ENCODE assay signal across 3 cellular contexts in genomic region chr16:68408428-68408827, GRCh38.
TF ChIP-seq lines count a peak whose summit lies in the region.

No MANE protein-coding gene starts in this region.

TF ChIP-seq in GM23338, 12 proteins besides CTCF, POLR2A, EP300 and RAD21 (continues in another document):
- no peak for TF ChIP-seq JUNB (IDR thresholded peaks at IDR 0.05; ENCODE audit: unreplicated experiment)
- no peak for TF ChIP-seq REST (IDR thresholded peaks at IDR 0.05; ENCODE audit: unreplicated experiment)
- TF ChIP-seq NANOG (IDR thresholded peaks at IDR 0.05; ENCODE audit: borderline replicate concordance), result no peak
- no peak for TF ChIP-seq EZH2 (IDR thresholded peaks at IDR 0.05; ENCODE audit: low read depth, unreplicated experiment)
- TF ChIP-seq STAT1 (IDR thresholded peaks at IDR 0.05; ENCODE audit: unreplicated experiment), result no peak
- TF ChIP-seq CREB1 (CRISPR knock-in tag; IDR thresholded peaks at IDR 0.05; ENCODE audit: low read depth), result no peak
- TF ChIP-seq ZNF114 (CRISPR knock-in tag; IDR thresholded peaks at IDR 0.05), result no peak
- TF ChIP-seq POLR2AphosphoS5 (IDR thresholded peaks at IDR 0.05; ENCODE audit: low read depth), result no peak

TF ChIP-seq in H1, 55 proteins besides CTCF, POLR2A, EP300 and RAD21:
- TF ChIP-seq YY1 (IDR thresholded peaks at IDR 0.05; ENCODE audit: low read depth, low read length) (no peak), CBX8 (IDR thresholded peaks at IDR 0.05; ENCODE audit: borderline replicate concordance, low read depth, low read length) (no peak), MAX (IDR thresholded peaks at IDR 0.05) (no peak), TBP (IDR thresholded peaks at IDR 0.05; ENCODE audit: low read depth, low read length) (no peak)
TF ChIP-seq in H1: peak in this region for 0.

TF ChIP-seq in WTC11, 78 proteins besides CTCF, POLR2A, EP300 and RAD21:
- no peak for TF ChIP-seq AR (CRISPR knock-in tag; IDR thresholded peaks at IDR 0.05)
- TF ChIP-seq MLX (CRISPR knock-in tag; IDR thresholded peaks at IDR 0.05), result no peak
- TF ChIP-seq ERG (CRISPR knock-in tag; IDR thresholded peaks at IDR 0.05), result no peak
- no peak for TF ChIP-seq PRDM15 (CRISPR knock-in tag; IDR thresholded peaks at IDR 0.05)
- TF ChIP-seq NR1H2 (CRISPR knock-in tag; IDR thresholded peaks at IDR 0.05), result no peak
- no peak for TF ChIP-seq TCF7 (CRISPR knock-in tag; IDR thresholded peaks at IDR 0.05; ENCODE audit: low read depth)
- TF ChIP-seq USF2 (CRISPR knock-in tag; IDR thresholded peaks at IDR 0.05), result no peak
- no peak for TF ChIP-seq SP1 (CRISPR knock-in tag; conservative IDR thresholded peaks at IDR 0.05)
- no peak for TF ChIP-seq TP53 (CRISPR knock-in tag; IDR thresholded peaks at IDR 0.05)
- no peak for TF ChIP-seq ZNF512 (CRISPR knock-in tag; IDR thresholded peaks at IDR 0.05; ENCODE audit: borderline replicate concordance)
- no peak for TF ChIP-seq MAX (CRISPR knock-in tag; IDR thresholded peaks at IDR 0.05)
- no peak for TF ChIP-seq ZNF232 (CRISPR knock-in tag; IDR thresholded peaks at IDR 0.05)
- TF ChIP-seq GRHL2 (CRISPR knock-in tag; IDR thresholded peaks at IDR 0.05; ENCODE audit: insufficient replicate concordance, severe bottlenecking), result no peak
- no peak for TF ChIP-seq SMAD4 (CRISPR knock-in tag; IDR thresholded peaks at IDR 0.05)
